In the genomic region with DNA sequence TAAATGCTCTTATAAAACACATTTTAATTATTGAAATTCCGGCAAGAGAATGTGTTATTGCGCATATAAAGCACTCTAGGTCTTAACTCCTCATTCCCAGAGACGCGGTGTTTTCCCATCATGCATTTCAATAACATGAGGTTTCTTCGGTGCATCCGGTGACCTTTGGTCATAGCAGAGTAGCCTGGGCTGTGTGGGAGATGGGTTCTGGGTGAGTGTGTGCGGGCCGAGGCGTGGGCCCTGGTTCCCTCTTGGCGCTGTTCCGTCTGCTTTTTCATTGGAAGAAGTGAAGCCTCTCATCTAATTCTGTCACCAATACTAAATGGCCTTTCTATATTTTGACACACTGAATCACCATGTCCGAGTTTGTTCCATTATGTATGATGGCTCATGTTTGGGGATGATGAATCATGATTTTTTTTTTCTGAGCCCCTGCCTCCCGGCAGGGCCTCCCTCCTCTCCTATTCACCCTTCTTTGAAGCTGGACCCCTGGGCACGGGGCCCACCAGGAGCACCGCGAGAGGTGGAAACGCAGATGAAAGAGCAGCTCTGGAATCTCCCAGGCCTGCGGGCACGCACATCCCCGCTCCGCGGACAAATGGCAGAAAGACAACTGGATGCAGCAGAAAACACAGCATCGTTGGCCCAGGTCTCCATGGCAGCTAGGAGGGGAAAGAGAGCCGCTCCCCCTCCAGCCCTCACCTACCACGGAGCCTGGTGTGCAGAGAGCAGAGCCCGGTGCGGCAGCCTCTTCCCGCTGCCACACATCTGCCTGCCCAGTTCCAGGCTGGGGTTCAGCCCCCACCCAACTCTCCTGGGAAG, we compare ENCODE assay signal across 27 cellular contexts.
DNase-seq lines count a peak whose midpoint lies in the region; ATAC-seq and TF ChIP-seq lines count a peak whose summit lies in the region.
"Had no signal": no experiment of that assay in that cellular context is flagged by ENCODE, and none has a peak within 500 bp of the region (broad histone marks: within the 10 kb centered on the region; RNA-seq: fewer than 3 reads in every experiment).

No MANE protein-coding gene starts in this region.

- no peak overlapping the region for H2AFZ ChIP-seq in hepatocyte

- H3K27ac ChIP-seq in aorta (ENCODE audit: low read depth in 1 of 2, low read length in 2 of 2): no peak overlapping the region
- H3K27ac ChIP-seq in hepatocyte: no peak overlapping the region
- H3K27ac ChIP-seq: A549, foreskin keratinocyte, HL-60, RWPE1, tibial artery had no signal

- no peaks in the 10 kb centered on the region for H3K36me3 ChIP-seq in aorta (ENCODE audit: control insufficient read depth in 1 of 2, insufficient read depth in 2 of 2, low read length in 1 of 2)
- H3K36me3 ChIP-seq in hepatocyte (replicated peaks; ENCODE audit: insufficient read depth, low read depth): no peaks in the 10 kb centered on the region
- H3K36me3 ChIP-seq: tibial artery had no signal

- no peaks in the 10 kb centered on the region for H3K36me3 Mint-ChIP-seq in activated naive CD8-positive, alpha-beta T cell treated with anti-CD3 and anti-CD28 coated beads, Interleukin-2, amount 50 U/mL, for 24 hours (ENCODE audit: low read depth)
- no peaks in the 10 kb centered on the region for H3K36me3 Mint-ChIP-seq in activated naive CD8-positive, alpha-beta T cell treated with anti-CD3 and anti-CD28 coated beads for 36 hours
- no peaks in the 10 kb centered on the region for H3K36me3 Mint-ChIP-seq in glutamatergic neuron (ENCODE audit: unreplicated experiment)
- H3K36me3 Mint-ChIP-seq: immature natural killer cell; stimulated activated memory B cell treated with anti-CD40 and anti-IgM and Interleukin-4, amounts not matched to agents 10 μg/mL and 1 μg/mL and 100 μg/mL, for 72 hours had no signal

- no peaks in the 10 kb centered on the region for H3K9me3 ChIP-seq in aorta (ENCODE audit: control insufficient read depth, low read length)
- no peaks in the 10 kb centered on the region for H3K9me3 ChIP-seq in hepatocyte (ENCODE audit: low read depth)
- H3K9me3 ChIP-seq: A549, mucosa of descending colon, tibial artery had no signal

- intact Hi-C loops in aorta (cut with DNase I): no loop called here

- H4K20me1 ChIP-seq in hepatocyte (ENCODE audit: insufficient read depth, poor library complexity, severe bottlenecking): no peaks in the 10 kb centered on the region

- ATAC-seq in activated naive CD8-positive, alpha-beta T cell treated with anti-CD3 and anti-CD28 coated beads, Interleukin-2, amount 50 U/mL, for 24 hours: peak; percentile 23
- ATAC-seq in aorta (ENCODE audit: low FRiP score): no peak
- ATAC-seq in HG02763 (IDR thresholded peaks at IDR 0.05; ENCODE audit: unreplicated experiment): no peak
- ATAC-seq: activated CD4-positive, CD25-positive, alpha-beta regulatory T cell treated with anti-CD3 and anti-CD28 coated beads, Interleukin-2, amount 50 U/mL, for 24 hours; foreskin keratinocyte; mucosa of descending colon; stimulated activated memory B cell treated with anti-CD40 and anti-IgM and Interleukin-4, amounts not matched to agents 10 μg/mL and 1 μg/mL and 100 μg/mL, for 72 hours had no signal

- H3K79me2 ChIP-seq in hepatocyte: no peaks in the 10 kb centered on the region

- peaks cover 2% of the 10 kb centered on the region for H3K4me1 Mint-ChIP-seq in activated naive CD8-positive, alpha-beta T cell treated with anti-CD3 and anti-CD28 coated beads, Interleukin-2, amount 50 U/mL, for 24 hours
- H3K4me1 Mint-ChIP-seq in activated naive CD8-positive, alpha-beta T cell treated with anti-CD3 and anti-CD28 coated beads for 36 hours: no peaks in the 10 kb centered on the region
- peaks cover 2% of the 10 kb centered on the region for H3K4me1 Mint-ChIP-seq in glutamatergic neuron (ENCODE audit: low read depth, unreplicated experiment)
- H3K4me1 Mint-ChIP-seq: activated CD4-positive, alpha-beta memory T cell treated with anti-CD3 and anti-CD28 coated beads, Interleukin-2, amount 10 ng/mL, durations not matched to agents 7 days and 5 days; B cell; central memory CD8-positive, alpha-beta T cell; immature natural killer cell; stimulated activated memory B cell treated with anti-CD40 and anti-IgM and Interleukin-4, amounts not matched to agents 10 μg/mL and 1 μg/mL and 100 μg/mL, for 72 hours had no signal

- TF ChIP-seq CTCF in glutamatergic neuron (IDR thresholded peaks at IDR 0.05; ENCODE audit: partially characterized antibody, unreplicated experiment): no peak
- TF ChIP-seq CTCF in hepatocyte (IDR thresholded peaks at IDR 0.05; ENCODE audit: poor library complexity): no peak

- no peaks in the 10 kb centered on the region for H3K27me3 ChIP-seq in aorta (ENCODE audit: control insufficient read depth in 1 of 2, insufficient read depth in 2 of 2, low read length in 1 of 2)
- no peaks in the 10 kb centered on the region for H3K27me3 ChIP-seq in hepatocyte

- no peak overlapping the region for H3K27ac Mint-ChIP-seq in activated naive CD8-positive, alpha-beta T cell treated with anti-CD3 and anti-CD28 coated beads, Interleukin-2, amount 50 U/mL, for 24 hours
- H3K27ac Mint-ChIP-seq in activated naive CD8-positive, alpha-beta T cell treated with anti-CD3 and anti-CD28 coated beads for 36 hours: no peak overlapping the region
- H3K27ac Mint-ChIP-seq in glutamatergic neuron (ENCODE audit: unreplicated experiment): peak overlapping the region; percentile 22
- H3K27ac Mint-ChIP-seq: activated CD4-positive, alpha-beta memory T cell treated with anti-CD3 and anti-CD28 coated beads, Interleukin-2, amount 10 ng/mL, durations not matched to agents 7 days and 5 days; B cell; immature natural killer cell; stimulated activated memory B cell treated with anti-CD40 and anti-IgM and Interleukin-4, amounts not matched to agents 10 μg/mL and 1 μg/mL and 100 μg/mL, for 72 hours had no signal

- H3K4me3 ChIP-seq in aorta (ENCODE audit: low read length in 2 of 2): no peak overlapping the region
- H3K4me3 ChIP-seq in hepatocyte: no peak overlapping the region
- H3K4me3 ChIP-seq: A549, mucosa of descending colon, tibial artery had no signal

- H3K9me2 ChIP-seq in hepatocyte (replicated peaks; ENCODE audit: insufficient read depth): no peaks in the 10 kb centered on the region

- no peak for DNase-seq in activated naive CD8-positive, alpha-beta T cell treated with anti-CD3 and anti-CD28 coated beads, Interleukin-2, amount 50 U/mL, for 24 hours
- no peak for DNase-seq in activated naive CD8-positive, alpha-beta T cell treated with anti-CD3 and anti-CD28 coated beads for 36 hours
- DNase-seq in SW480 (ENCODE audit: low spot score) (peak; percentile 20), glutamatergic neuron (no peak), aorta (peak; percentile 4 to 54), hepatocyte (ENCODE audit: low spot score) (no peak)
- DNase-seq in activated CD4-positive, CD25-positive, alpha-beta regulatory T cell (lab: John Stamatoyannopoulos, UW): no peak
- DNase-seq: activated CD4-positive, alpha-beta memory T cell treated with anti-CD3 and anti-CD28 coated beads, Interleukin-2, amount 10 ng/mL, durations not matched to agents 7 days and 5 days; activated T-cell treated with anti-CD3 and anti-CD28 coated beads for 4 hours; anterior cingulate cortex; DMS79; foreskin keratinocyte; immature natural killer cell; NCI-H1417; NCI-H524; NK-92 treated with Interleukin-12 subunit alpha and Interleukin-12 subunit beta, amount 100 ng/mL, for 24 hours; small intestine; tibial artery had no signal

- no peak overlapping the region for H3K4me2 ChIP-seq in hepatocyte
- H3K4me2 ChIP-seq: A549 had no signal

- no peaks in the 10 kb centered on the region for H3K9me3 Mint-ChIP-seq in activated naive CD8-positive, alpha-beta T cell treated with anti-CD3 and anti-CD28 coated beads, Interleukin-2, amount 50 U/mL, for 24 hours
- no peaks in the 10 kb centered on the region for H3K9me3 Mint-ChIP-seq in activated naive CD8-positive, alpha-beta T cell treated with anti-CD3 and anti-CD28 coated beads for 36 hours
- H3K9me3 Mint-ChIP-seq in glutamatergic neuron (ENCODE audit: unreplicated experiment): peaks cover 3% of the 10 kb centered on the region
- H3K9me3 Mint-ChIP-seq: activated CD4-positive, alpha-beta memory T cell treated with anti-CD3 and anti-CD28 coated beads, Interleukin-2, amount 10 ng/mL, durations not matched to agents 7 days and 5 days; central memory CD8-positive, alpha-beta T cell; immature natural killer cell; stimulated activated memory B cell treated with anti-CD40 and anti-IgM and Interleukin-4, amounts not matched to agents 10 μg/mL and 1 μg/mL and 100 μg/mL, for 72 hours had no signal

- WGBS in aorta, 2 donors: 57 to 72% methylated on average over 26 to 28 of the region's 28 CpGs
- WGBS in hepatocyte (ENCODE audit: low lambda C conversion rate, missing lambda C conversion rate): 94% methylated on average over 28 of the region's 28 CpGs

- no peak overlapping the region for H3K4me3 Mint-ChIP-seq in activated naive CD8-positive, alpha-beta T cell treated with anti-CD3 and anti-CD28 coated beads, Interleukin-2, amount 50 U/mL, for 24 hours
- H3K4me3 Mint-ChIP-seq in activated naive CD8-positive, alpha-beta T cell treated with anti-CD3 and anti-CD28 coated beads for 36 hours: no peak overlapping the region
- no peak overlapping the region for H3K4me3 Mint-ChIP-seq in glutamatergic neuron (ENCODE audit: unreplicated experiment)
- H3K4me3 Mint-ChIP-seq: activated CD4-positive, alpha-beta memory T cell treated with anti-CD3 and anti-CD28 coated beads, Interleukin-2, amount 10 ng/mL, durations not matched to agents 7 days and 5 days; B cell; central memory CD8-positive, alpha-beta T cell; immature natural killer cell; stimulated activated memory B cell treated with anti-CD40 and anti-IgM and Interleukin-4, amounts not matched to agents 10 μg/mL and 1 μg/mL and 100 μg/mL, for 72 hours had no signal

- H3K4me1 ChIP-seq in aorta (ENCODE audit: control insufficient read depth in 1 of 2, insufficient read depth in 2 of 2, low read length in 2 of 2) (no peaks in the 10 kb centered on the region), hepatocyte (ENCODE audit: insufficient read depth) (no peaks in the 10 kb centered on the region)
- H3K4me1 ChIP-seq: A549, foreskin keratinocyte, tibial artery had no signal

- no peaks in the 10 kb centered on the region for H3K27me3 Mint-ChIP-seq in activated naive CD8-positive, alpha-beta T cell treated with anti-CD3 and anti-CD28 coated beads, Interleukin-2, amount 50 U/mL, for 24 hours
- no peaks in the 10 kb centered on the region for H3K27me3 Mint-ChIP-seq in activated naive CD8-positive, alpha-beta T cell treated with anti-CD3 and anti-CD28 coated beads for 36 hours
- H3K27me3 Mint-ChIP-seq in glutamatergic neuron (ENCODE audit: unreplicated experiment): no peaks in the 10 kb centered on the region
- H3K27me3 Mint-ChIP-seq: activated CD4-positive, alpha-beta memory T cell treated with anti-CD3 and anti-CD28 coated beads, Interleukin-2, amount 10 ng/mL, durations not matched to agents 7 days and 5 days had no signal

Comparison
In these comparisons a context has a peak if more than half of its experiments do, and no peak if none do; other contexts are left out.
1. DNase-seq: peak in SW480 (single experiment) and aorta (2 of 2); none in activated naive CD8-positive, alpha-beta T cell treated with anti-CD3 and anti-CD28 coated beads, Interleukin-2, amount 50 U/mL, for 24 hours (single experiment), activated naive CD8-positive, alpha-beta T cell treated with anti-CD3 and anti-CD28 coated beads for 36 hours (single experiment), glutamatergic neuron (single experiment), hepatocyte (single experiment) and activated CD4-positive, CD25-positive, alpha-beta regulatory T cell (0 of 4).